22 cellular contexts compared by ENCODE assay signal in genomic region chrX:147069926-147070325, GRCh38.
"Had no signal": no experiment of that assay in that cellular context is flagged by ENCODE, and none has a peak within 500 bp of the region (broad histone marks: within the 10 kb centered on the region; RNA-seq: fewer than 3 reads in every experiment).

No MANE protein-coding gene starts in this region.

- H3K4me3 ChIP-seq: body of pancreas, coronary artery, esophagus squamous epithelium, tibial artery, vagina had no signal

- H3K27me3 Mint-ChIP-seq: activated CD8-positive, alpha-beta memory T cell treated with anti-CD3 and anti-CD28 coated beads, Interleukin-2, amount 10 ng/mL, durations not matched to agents 7 days and 5 days; activated naive CD4-positive, alpha-beta T cell treated with anti-CD3 and anti-CD28 coated beads, Interleukin-2, amount 50 U/mL, for 24 hours; central memory CD8-positive, alpha-beta T cell; stimulated activated naive B cell treated with anti-CD40 and anti-IgM and Interleukin-4, amounts not matched to agents 10 μg/mL and 1 μg/mL and 100 μg/mL, for 72 hours had no signal

- H3K27ac Mint-ChIP-seq: activated CD8-positive, alpha-beta memory T cell treated with anti-CD3 and anti-CD28 coated beads, Interleukin-2, amount 10 ng/mL, durations not matched to agents 7 days and 5 days; activated naive CD4-positive, alpha-beta T cell treated with anti-CD3 and anti-CD28 coated beads, Interleukin-2, amount 50 U/mL, for 24 hours; natural killer cell; stimulated activated naive B cell treated with anti-CD40 and anti-IgM and Interleukin-4, amounts not matched to agents 10 μg/mL and 1 μg/mL and 100 μg/mL, for 72 hours had no signal

- H3K36me3 Mint-ChIP-seq: activated CD8-positive, alpha-beta memory T cell treated with anti-CD3 and anti-CD28 coated beads, Interleukin-2, amount 10 ng/mL, durations not matched to agents 7 days and 5 days; activated naive CD4-positive, alpha-beta T cell treated with anti-CD3 and anti-CD28 coated beads, Interleukin-2, amount 50 U/mL, for 24 hours; natural killer cell; stimulated activated naive B cell treated with anti-CD40 and anti-IgM and Interleukin-4, amounts not matched to agents 10 μg/mL and 1 μg/mL and 100 μg/mL, for 72 hours had no signal

- H3K4me3 Mint-ChIP-seq: activated CD8-positive, alpha-beta memory T cell treated with anti-CD3 and anti-CD28 coated beads, Interleukin-2, amount 10 ng/mL, durations not matched to agents 7 days and 5 days; activated naive CD4-positive, alpha-beta T cell treated with anti-CD3 and anti-CD28 coated beads, Interleukin-2, amount 50 U/mL, for 24 hours; activated T-cell treated with anti-CD3 and anti-CD28 coated beads, Interleukin-2, amount 50 U/mL, for 4 hours; central memory CD8-positive, alpha-beta T cell; natural killer cell; stimulated activated naive B cell treated with anti-CD40 and anti-IgM and Interleukin-4, amounts not matched to agents 10 μg/mL and 1 μg/mL and 100 μg/mL, for 72 hours had no signal

- H3K4me1 Mint-ChIP-seq: activated CD8-positive, alpha-beta memory T cell treated with anti-CD3 and anti-CD28 coated beads, Interleukin-2, amount 10 ng/mL, durations not matched to agents 7 days and 5 days; activated naive CD4-positive, alpha-beta T cell treated with anti-CD3 and anti-CD28 coated beads, Interleukin-2, amount 50 U/mL, for 24 hours; central memory CD8-positive, alpha-beta T cell; natural killer cell; stimulated activated naive B cell treated with anti-CD40 and anti-IgM and Interleukin-4, amounts not matched to agents 10 μg/mL and 1 μg/mL and 100 μg/mL, for 72 hours had no signal

- H3K9me3 ChIP-seq: body of pancreas, esophagus squamous epithelium, neutrophil, tibial artery, vagina had no signal

- H3K27me3 ChIP-seq: body of pancreas, esophagus squamous epithelium, neutrophil, tibial artery, vagina had no signal

- H3K36me3 ChIP-seq: esophagus squamous epithelium, neutrophil, tibial artery, vagina, WERI-Rb-1 had no signal

- ATAC-seq: activated CD8-positive, alpha-beta memory T cell treated with anti-CD3 and anti-CD28 coated beads, Interleukin-2, amount 10 ng/mL, durations not matched to agents 7 days and 5 days; activated T-cell treated with anti-CD3 and anti-CD28 coated beads, Interleukin-2, amount 50 U/mL, for 4 hours; body of pancreas; natural killer cell; stimulated activated naive B cell treated with anti-CD40 and anti-IgM and Interleukin-4, amounts not matched to agents 10 μg/mL and 1 μg/mL and 100 μg/mL, for 72 hours had no signal

- H3K9ac ChIP-seq: parathyroid adenoma had no signal

- H3K27ac ChIP-seq: body of pancreas, coronary artery, esophagus squamous epithelium, neutrophil, parathyroid adenoma, tibial artery, vagina, WERI-Rb-1 had no signal

- H2AFZ ChIP-seq: parathyroid adenoma had no signal

- H3K4me1 ChIP-seq: body of pancreas, esophagus squamous epithelium, parathyroid adenoma, tibial artery, vagina had no signal

- DNase-seq: activated CD4-positive, alpha-beta T cell treated with anti-CD3 and anti-CD28 coated beads, Interleukin-2, amount 50 U/mL, for 48 hours; activated CD8-positive, alpha-beta memory T cell treated with anti-CD3 and anti-CD28 coated beads, Interleukin-2, amount 10 ng/mL, durations not matched to agents 7 days and 5 days; activated effector memory CD4-positive, alpha-beta T cell treated with Interleukin-2 at 50 U/mL for 16 hours; activated T-cell treated with anti-CD3 and anti-CD28 coated beads, Interleukin-2, amount 50 U/mL, for 4 hours; body of pancreas; esophagus squamous epithelium; foreskin melanocyte; kidney glomerular epithelial cell; mesendoderm; natural killer cell; stimulated activated CD4-positive, alpha-beta T cell treated with anti-CD3 and anti-CD28 coated beads, Interleukin-15, amount 100 ng/mL, for 24 hours; stimulated activated CD4-positive, alpha-beta T cell treated with anti-CD3 and anti-CD28 coated beads, Interleukin-4, amount 100 ng/mL, for 1 hour; stimulated activated naive B cell treated with anti-CD40 and anti-IgM and Interleukin-4, amounts not matched to agents 10 μg/mL and 1 μg/mL and 100 μg/mL, for 72 hours; T-helper 9 cell; tibial artery; WERI-Rb-1 had no signal
